Comparison of ENCODE assay signal across 10 cellular contexts in genomic region chr7:44201813-44202212, GRCh38. TPM values are rescaled to one million over a fixed set of nuclear protein-coding genes. Genes with fewer than 3 reads are reported as not detected.
DNase-seq lines count a peak whose midpoint lies in the region; TF ChIP-seq lines count a peak whose summit lies in the region.
"Had no signal": no experiment of that assay in that cellular context is flagged by ENCODE, and none has a peak within 500 bp of the region (broad histone marks: within the 10 kb centered on the region; RNA-seq: fewer than 3 reads in every experiment).

No MANE protein-coding gene starts in this region.

- TF ChIP-seq CTCF in tibial artery (IDR thresholded peaks at IDR 0.05), result no peak

- H3K36me3 ChIP-seq in tibial artery, result peaks cover 12 to 31% (median 25%) of the 10 kb centered on the region in 3 donors

- peak overlapping the region; percentile 87 for H3K4me3 Mint-ChIP-seq in activated naive CD8-positive, alpha-beta T cell treated with anti-CD3 and anti-CD28 coated beads for 36 hours

- peak overlapping the region; percentile 88 to 98 for H3K4me3 ChIP-seq in tibial artery

- DNase-seq in activated effector memory CD4-positive, alpha-beta T cell treated with anti-CD3 and anti-CD28 coated beads, Interleukin-2, amount 50 U/mL, for 16 hours, result peak; percentile 22
- DNase-seq in activated effector memory CD4-positive, alpha-beta T cell treated with Interleukin-2 at 50 U/mL for 16 hours, result no peak
- DNase-seq in activated naive CD8-positive, alpha-beta T cell treated with anti-CD3 and anti-CD28 coated beads for 36 hours, result no peak
- DNase-seq in kidney glomerular epithelial cell (lab: John Stamatoyannopoulos, UW), result peak; percentile 10
- DNase-seq in tibial artery, result no peak
- no peak for DNase-seq in DMS53 (lab: John Stamatoyannopoulos, UW)
- no peak for DNase-seq in NCI-H187 treated with DMSO at 0.1 percent for 48 hours (lab: John Stamatoyannopoulos, UW)
- no peak for DNase-seq in NCI-H2107 treated with DMSO at 0.1 percent for 48 hours (lab: John Stamatoyannopoulos, UW; ENCODE audit: unreplicated experiment)
- DNase-seq: DMS79 treated with DMSO at 0.1 percent for 48 hours had no signal

- H3K27ac Mint-ChIP-seq in activated naive CD8-positive, alpha-beta T cell treated with anti-CD3 and anti-CD28 coated beads for 36 hours, result no peak overlapping the region

- H3K27ac ChIP-seq in tibial artery, result peak overlapping the region; percentile 78 to 84

- peaks cover 22% of the 10 kb centered on the region for H3K4me1 Mint-ChIP-seq in activated naive CD8-positive, alpha-beta T cell treated with anti-CD3 and anti-CD28 coated beads for 36 hours

- H3K4me1 ChIP-seq in tibial artery, result peaks cover 0 to 15% (median 12%) of the 10 kb centered on the region in 4 donors

- H3K36me3 Mint-ChIP-seq in activated naive CD8-positive, alpha-beta T cell treated with anti-CD3 and anti-CD28 coated beads for 36 hours, result peaks cover 5% of the 10 kb centered on the region

- H3K9me3 Mint-ChIP-seq in activated naive CD8-positive, alpha-beta T cell treated with anti-CD3 and anti-CD28 coated beads for 36 hours, result peaks cover 2% of the 10 kb centered on the region

- H3K27me3 Mint-ChIP-seq in activated naive CD8-positive, alpha-beta T cell treated with anti-CD3 and anti-CD28 coated beads for 36 hours, result peaks cover 5% of the 10 kb centered on the region

- intact Hi-C loops in tibial artery (cut with DNase I; ENCODE audit: low total_unique reads), result no loop called here

- H3K27me3 ChIP-seq in tibial artery, result no peaks in the 10 kb centered on the region

- no peaks in the 10 kb centered on the region for H3K9me3 ChIP-seq in tibial artery

RNA-seq across cellular contexts. Expression of gene YKT6, which starts 1.0 kb away (rescaled TPM):
- 10 to 100 TPM; 74.9 to 75.9 TPM for total RNA-seq in activated naive CD8-positive, alpha-beta T cell treated with anti-CD3 and anti-CD28 coated beads for 36 hours

RNA-seq across cellular contexts. Expression of gene GCK, which starts 12.6 kb away (rescaled TPM):
- total RNA-seq in activated naive CD8-positive, alpha-beta T cell treated with anti-CD3 and anti-CD28 coated beads for 36 hours, result 1 to 10 TPM; 2.5 to 3.7 TPM
- total RNA-seq: NCI-H460 had no signal

Comparison
In these comparisons a context has a peak if more than half of its experiments do, and no peak if none do; other contexts are left out.
1. DNase-seq: peak in activated effector memory CD4-positive, alpha-beta T cell treated with anti-CD3 and anti-CD28 coated beads, Interleukin-2, amount 50 U/mL, for 16 hours (single experiment) and kidney glomerular epithelial cell (single experiment); none in activated effector memory CD4-positive, alpha-beta T cell treated with Interleukin-2 at 50 U/mL for 16 hours (single experiment), activated naive CD8-positive, alpha-beta T cell treated with anti-CD3 and anti-CD28 coated beads for 36 hours (single experiment), tibial artery (0 of 2), DMS53 (single experiment), NCI-H187 treated with DMSO at 0.1 percent for 48 hours (single experiment) and NCI-H2107 treated with DMSO at 0.1 percent for 48 hours (single experiment).